Comparison of ENCODE assay signal across 11 cellular contexts in genomic region chr20:48928832-48929725, GRCh38. TPM values are rescaled to one million over a fixed set of nuclear protein-coding genes. Genes with fewer than 3 reads are reported as not detected.
DNase-seq lines count a peak whose midpoint lies in the region; ATAC-seq, FAIRE-seq and TF ChIP-seq lines count a peak whose summit lies in the region.
"Had no signal": no experiment of that assay in that cellular context is flagged by ENCODE, and none has a peak within 500 bp of the region (broad histone marks: within the 10 kb centered on the region; RNA-seq: fewer than 3 reads in every experiment).

No MANE protein-coding gene starts in this region.

- H3K9me3 ChIP-seq in ascending aorta = no peaks in the 10 kb centered on the region
- no peaks in the 10 kb centered on the region for H3K9me3 ChIP-seq in heart right ventricle

- H3K27me3 ChIP-seq in ascending aorta (no peaks in the 10 kb centered on the region), heart right ventricle (no peaks in the 10 kb centered on the region)

- H3K9me3 Mint-ChIP-seq in nephron progenitor cell = peaks cover 7% of the 10 kb centered on the region

- DNase-seq in AG08395 (ENCODE audit: low spot score) = peak; percentile 71
- DNase-seq in ascending aorta (ENCODE audit: low spot score in 2 of 2) = peak in 1 of 2 donors; percentile 79
- DNase-seq in heart right ventricle = peak in 1 of 2 donors; percentile 33
- DNase-seq in pulmonary artery endothelial cell (ENCODE audit: low read depth, low spot score) = peak; percentile 39
- no peak for DNase-seq in nephron progenitor cell
- no peak for DNase-seq in UCSD-AML1 (lab: John Stamatoyannopoulos, UW; ENCODE audit: unreplicated experiment)
- no peak for DNase-seq in frontal cortex (ENCODE audit: low spot score in 2 of 2)
- DNase-seq in NCI-H2171 treated with DMSO at 0.1 percent for 48 hours (lab: John Stamatoyannopoulos, UW) = no peak
- DNase-seq: T-helper 1 cell had no signal

- H3K36me3 Mint-ChIP-seq in nephron progenitor cell (ENCODE audit: low read depth) = peaks cover 12% of the 10 kb centered on the region

- H3K27ac ChIP-seq in ascending aorta (peak overlapping the region; percentile 67 to 82), heart right ventricle (peak overlapping the region; percentile 71 to 93 (median 79))
- H3K27ac ChIP-seq: HL-60 had no signal

- H3K4me1 ChIP-seq in ascending aorta (peaks cover 2 to 45% of the 10 kb centered on the region in 2 donors), heart right ventricle (peaks cover 6 to 97% (median 81%) of the 10 kb centered on the region in 9 donors)

- H3K27ac Mint-ChIP-seq in nephron progenitor cell = no peak overlapping the region

- no peak overlapping the region for H3K4me3 Mint-ChIP-seq in nephron progenitor cell

- WGBS in heart right ventricle, 2 donors = 22 to 38% methylated on average over 3 of the region's 3 CpGs

- H3K36me3 ChIP-seq in ascending aorta (no peaks in the 10 kb centered on the region), heart right ventricle (no peaks in the 10 kb centered on the region)

- TF ChIP-seq CTCF in ascending aorta (IDR thresholded peaks at IDR 0.05) = no peak
- no peak for TF ChIP-seq CTCF in heart right ventricle (IDR thresholded peaks at IDR 0.05)
- TF ChIP-seq CTCF in nephron progenitor cell (IDR thresholded peaks at IDR 0.05) = no peak

- intact Hi-C loops in ascending aorta (cut with DNase I) (loop anchor here (10.0 kb wide), 1 partner anchor 634 kb away; no protein-coding TSS in a partner anchor), heart right ventricle (cut with DNase I) (no loop called here)

- no peaks in the 10 kb centered on the region for H3K4me1 Mint-ChIP-seq in nephron progenitor cell

- ATAC-seq in heart right ventricle = peak; percentile 9 to 78 (median 60)
- ATAC-seq: HCT116 had no signal

- FAIRE-seq in frontal cortex (lab: Jason Lieb, UNC) = no peak

- no peaks in the 10 kb centered on the region for H3K27me3 Mint-ChIP-seq in nephron progenitor cell (ENCODE audit: low read depth, poor library complexity)

- H3K4me3 ChIP-seq in ascending aorta (peak overlapping the region in 1 of 2 donors; percentile 42), heart right ventricle (peak overlapping the region in 1 of 10 donors; percentile 11)

RNA-seq across cellular contexts. Expression of gene ARFGEF2, which starts 7.6 kb away (rescaled TPM):
- total RNA-seq in ascending aorta = 7.9 TPM
- total RNA-seq in heart right ventricle = 10 to 100 TPM; 34.1 to 50.0 (median 42.2) TPM
- 10 to 100 TPM in 1 of 2 donors, 1 to 10 TPM in 1; 6.2 to 24.4 TPM for polyA plus RNA-seq in heart right ventricle
- total RNA-seq in pulmonary artery endothelial cell = 68.3 and 70.8 TPM in 2 replicates
- 26.9 TPM for total RNA-seq in frontal cortex

Comparison
In these comparisons a context has a peak if more than half of its experiments do, and no peak if none do; other contexts are left out.
1. DNase-seq: peak in AG08395 (single experiment) and pulmonary artery endothelial cell (single experiment); none in nephron progenitor cell (single experiment), UCSD-AML1 (single experiment), frontal cortex (0 of 2) and NCI-H2171 treated with DMSO at 0.1 percent for 48 hours (single experiment).